8 cellular contexts compared by ENCODE assay signal in genomic region chr11:121656333-121657090, GRCh38.
A peak's percentile ranks its signal among the peaks of the same experiment; 100 is the strongest.
DNase-seq lines count a peak whose midpoint lies in the region; ATAC-seq and TF ChIP-seq lines count a peak whose summit lies in the region.

No MANE protein-coding gene starts in this region.

- H3K27me3 ChIP-seq in HCT116 (ENCODE audit: insufficient read depth, low read length) (no peaks in the 10 kb centered on the region), hepatocyte (no peaks in the 10 kb centered on the region)

- no peak overlapping the region for H3K4me3 Mint-ChIP-seq in activated naive CD8-positive, alpha-beta T cell treated with anti-CD3 and anti-CD28 coated beads for 36 hours
- peak overlapping the region; percentile 73 for H3K4me3 Mint-ChIP-seq in stimulated activated memory B cell treated with anti-CD40 and anti-IgM and Interleukin-4, amounts not matched to agents 10 μg/mL and 1 μg/mL and 100 μg/mL, for 72 hours

- no peak; the same call in none of the 2 replicates for ATAC-seq in HCT116
- ATAC-seq in stimulated activated memory B cell treated with anti-CD40 and anti-IgM and Interleukin-4, amounts not matched to agents 10 μg/mL and 1 μg/mL and 100 μg/mL, for 72 hours: no peak
- no peak for ATAC-seq in GM18858 (IDR thresholded peaks at IDR 0.05; ENCODE audit: unreplicated experiment)

- CTCF ChIA-PET in HCT116 (lab: Charles Lee): interaction anchor here (0.5 to 5.5 kb wide), 3 partner anchors 8 to 940 kb away, joined by 3 to 54 read pairs (median 9); no protein-coding TSS in a partner anchor

- no peaks in the 10 kb centered on the region for H4K20me1 ChIP-seq in HCT116 (ENCODE audit: insufficient read depth)
- H4K20me1 ChIP-seq in hepatocyte (ENCODE audit: insufficient read depth, poor library complexity, severe bottlenecking): no peaks in the 10 kb centered on the region

- no peaks in the 10 kb centered on the region for H3K9me2 ChIP-seq in HCT116 (ENCODE audit: insufficient read depth)
- no peaks in the 10 kb centered on the region for H3K9me2 ChIP-seq in hepatocyte (replicated peaks; ENCODE audit: insufficient read depth)

- H3K36me3 ChIP-seq in HCT116 (ENCODE audit: control insufficient read depth in 1 of 2, insufficient read depth in 2 of 2, low read length in 2 of 2): no peaks in the 10 kb centered on the region
- H3K36me3 ChIP-seq in hepatocyte (replicated peaks; ENCODE audit: insufficient read depth, low read depth): no peaks in the 10 kb centered on the region

- peaks cover 6% of the 10 kb centered on the region for H3K27me3 Mint-ChIP-seq in activated naive CD8-positive, alpha-beta T cell treated with anti-CD3 and anti-CD28 coated beads for 36 hours
- H3K27me3 Mint-ChIP-seq in stimulated activated memory B cell treated with anti-CD40 and anti-IgM and Interleukin-4, amounts not matched to agents 10 μg/mL and 1 μg/mL and 100 μg/mL, for 72 hours: peaks cover 8% of the 10 kb centered on the region

- H3K9me3 Mint-ChIP-seq in activated naive CD8-positive, alpha-beta T cell treated with anti-CD3 and anti-CD28 coated beads for 36 hours: no peaks in the 10 kb centered on the region
- no peaks in the 10 kb centered on the region for H3K9me3 Mint-ChIP-seq in stimulated activated memory B cell treated with anti-CD40 and anti-IgM and Interleukin-4, amounts not matched to agents 10 μg/mL and 1 μg/mL and 100 μg/mL, for 72 hours

- H3K4me1 ChIP-seq in HCT116 (ENCODE audit: control insufficient read depth in 1 of 2, insufficient read depth in 2 of 2, low read length in 2 of 2): peaks cover 19 to 34% of the 10 kb centered on the region in 2 experiments
- peaks cover 27% of the 10 kb centered on the region for H3K4me1 ChIP-seq in hepatocyte (ENCODE audit: insufficient read depth)

- H3K4me3 ChIP-seq in HCT116 (replicated peaks in 1 of 2; ENCODE audit: low read depth in 1 of 2, low read length in 2 of 2) (peak overlapping the region in 1 of 2 experiments; percentile 51; a peak in 1 of 4 replicates), hepatocyte (no peak overlapping the region)

- H3K27ac ChIP-seq in HCT116 (ENCODE audit: low read depth, low read length) (peak overlapping the region; percentile 62), hepatocyte (peak overlapping the region; percentile 93)

- intact Hi-C loops in HCT116 (cut with micrococcal nuclease): loop anchor here (1.0 to 10.0 kb wide), 6 partner anchors 366 to 928 kb away; no protein-coding TSS in a partner anchor

- POLR2A ChIA-PET in HCT116 (lab: Charles Lee): no interaction called here

- TF ChIP-seq CTCF in HCT116 (IDR thresholded peaks at IDR 0.05 in 2 of 3, conservative IDR thresholded peaks at IDR 0.05 in 1 of 3; ENCODE audit: borderline replicate concordance in 1 of 3, insufficient read depth in 1 of 3, low read depth in 2 of 3, low read length in 2 of 3) (no peak), hepatocyte (IDR thresholded peaks at IDR 0.05; ENCODE audit: poor library complexity) (no peak)

- H3K9me3 ChIP-seq in HCT116 (ENCODE audit: control insufficient read depth in 1 of 2, insufficient read depth in 1 of 2, low read depth in 1 of 2, low read length in 2 of 2): no peaks in the 10 kb centered on the region
- H3K9me3 ChIP-seq in hepatocyte (ENCODE audit: low read depth): no peaks in the 10 kb centered on the region

- WGBS in hepatocyte (ENCODE audit: low lambda C conversion rate, missing lambda C conversion rate): 44% methylated on average over 18 of the region's 18 CpGs

- TF ChIP-seq POLR2A in HCT116 (IDR thresholded peaks at IDR 0.05; ENCODE audit: borderline replicate concordance, extremely low read depth, insufficient read depth, insufficient read length): no peak

- BruUV-seq in HCT116 (replicated peaks; lab: Mats Ljungman, UMichigan): no TSS peak

- H3K9ac ChIP-seq in HCT116 (ENCODE audit: low read length): peak overlapping the region; percentile 63

- DNase-seq in HCT116 (ENCODE audit: low read depth, low spot score) (no peak), hepatocyte (ENCODE audit: low spot score) (peak; percentile 12), SHP77 (lab: John Stamatoyannopoulos, UW) (no peak), cortex of kidney (lab: John Stamatoyannopoulos, UW) (no peak)
- DNase-seq in activated naive CD8-positive, alpha-beta T cell treated with anti-CD3 and anti-CD28 coated beads for 36 hours: no peak
- no peak for DNase-seq in central memory CD4-positive, alpha-beta T cell

- no peaks in the 10 kb centered on the region for H3K36me3 Mint-ChIP-seq in activated naive CD8-positive, alpha-beta T cell treated with anti-CD3 and anti-CD28 coated beads for 36 hours
- no peaks in the 10 kb centered on the region for H3K36me3 Mint-ChIP-seq in stimulated activated memory B cell treated with anti-CD40 and anti-IgM and Interleukin-4, amounts not matched to agents 10 μg/mL and 1 μg/mL and 100 μg/mL, for 72 hours

- TF ChIP-seq RAD21 in HCT116 (IDR thresholded peaks at IDR 0.05; ENCODE audit: low read depth): no peak

- H3K4me2 ChIP-seq in HCT116 (ENCODE audit: low read length) (peak overlapping the region; percentile 82), hepatocyte (peak overlapping the region; percentile 72)

- H3K27ac Mint-ChIP-seq in activated naive CD8-positive, alpha-beta T cell treated with anti-CD3 and anti-CD28 coated beads for 36 hours: peak overlapping the region; percentile 65
- H3K27ac Mint-ChIP-seq in stimulated activated memory B cell treated with anti-CD40 and anti-IgM and Interleukin-4, amounts not matched to agents 10 μg/mL and 1 μg/mL and 100 μg/mL, for 72 hours: peak overlapping the region; percentile 56

- peaks cover 10% of the 10 kb centered on the region for H3K4me1 Mint-ChIP-seq in activated naive CD8-positive, alpha-beta T cell treated with anti-CD3 and anti-CD28 coated beads for 36 hours
- H3K4me1 Mint-ChIP-seq in stimulated activated memory B cell treated with anti-CD40 and anti-IgM and Interleukin-4, amounts not matched to agents 10 μg/mL and 1 μg/mL and 100 μg/mL, for 72 hours: peaks cover 15% of the 10 kb centered on the region

- RAD21 ChIA-PET in HCT116 (lab: Charles Lee; ENCODE audit: low non-redundant PET in 1 of 2, low total read pairs in 2 of 2, uncharacterized antibody in 2 of 2, unreplicated experiment in 2 of 2): interaction anchor here in 1 of 2 experiments (2.3 kb wide), 1 partner anchor 849 kb away, joined by 9 read pairs; no protein-coding TSS in a partner anchor

- H3K79me2 ChIP-seq in HCT116 (ENCODE audit: insufficient read depth, low read length): no peaks in the 10 kb centered on the region
- no peaks in the 10 kb centered on the region for H3K79me2 ChIP-seq in hepatocyte

- peak overlapping the region; percentile 91 for H2AFZ ChIP-seq in HCT116 (ENCODE audit: low read depth, low read length, poor library complexity, severe bottlenecking)
- H2AFZ ChIP-seq in hepatocyte: peak overlapping the region; percentile 10

TF ChIP-seq in HCT116, 20 proteins besides CTCF, POLR2A, EP300 and RAD21 (continues in another document):
- no peak for TF ChIP-seq YY1 (IDR thresholded peaks at IDR 0.05; ENCODE audit: extremely low read depth, insufficient replicate concordance, low read depth, low read length)
- TF ChIP-seq ZFX (IDR thresholded peaks at IDR 0.05): no peak
- no peak for TF ChIP-seq EZH2 (IDR thresholded peaks at IDR 0.05)
- no peak for TF ChIP-seq ZNF274 (IDR thresholded peaks at IDR 0.05; ENCODE audit: low read depth, low read length)
- TF ChIP-seq CBX3 (IDR thresholded peaks at IDR 0.05; ENCODE audit: low read depth): no peak
- TF ChIP-seq FOSL1 (IDR thresholded peaks at IDR 0.05; ENCODE audit: low read depth): no peak
- TF ChIP-seq TCF7L2 (IDR thresholded peaks at IDR 0.05; ENCODE audit: borderline replicate concordance, extremely low read depth, insufficient read depth, insufficient read length): no peak
- TF ChIP-seq, protein P1, sequence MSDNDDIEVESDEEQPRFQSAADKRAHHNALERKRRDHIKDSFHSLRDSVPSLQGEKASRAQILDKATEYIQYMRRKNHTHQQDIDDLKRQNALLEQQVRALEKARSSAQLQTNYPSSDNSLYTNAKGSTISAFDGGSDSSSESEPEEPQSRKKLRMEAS (IDR thresholded peaks at IDR 0.05): no peak
- no peak for TF ChIP-seq CEBPB (IDR thresholded peaks at IDR 0.05; ENCODE audit: low read depth)
- TF ChIP-seq, protein P2, sequence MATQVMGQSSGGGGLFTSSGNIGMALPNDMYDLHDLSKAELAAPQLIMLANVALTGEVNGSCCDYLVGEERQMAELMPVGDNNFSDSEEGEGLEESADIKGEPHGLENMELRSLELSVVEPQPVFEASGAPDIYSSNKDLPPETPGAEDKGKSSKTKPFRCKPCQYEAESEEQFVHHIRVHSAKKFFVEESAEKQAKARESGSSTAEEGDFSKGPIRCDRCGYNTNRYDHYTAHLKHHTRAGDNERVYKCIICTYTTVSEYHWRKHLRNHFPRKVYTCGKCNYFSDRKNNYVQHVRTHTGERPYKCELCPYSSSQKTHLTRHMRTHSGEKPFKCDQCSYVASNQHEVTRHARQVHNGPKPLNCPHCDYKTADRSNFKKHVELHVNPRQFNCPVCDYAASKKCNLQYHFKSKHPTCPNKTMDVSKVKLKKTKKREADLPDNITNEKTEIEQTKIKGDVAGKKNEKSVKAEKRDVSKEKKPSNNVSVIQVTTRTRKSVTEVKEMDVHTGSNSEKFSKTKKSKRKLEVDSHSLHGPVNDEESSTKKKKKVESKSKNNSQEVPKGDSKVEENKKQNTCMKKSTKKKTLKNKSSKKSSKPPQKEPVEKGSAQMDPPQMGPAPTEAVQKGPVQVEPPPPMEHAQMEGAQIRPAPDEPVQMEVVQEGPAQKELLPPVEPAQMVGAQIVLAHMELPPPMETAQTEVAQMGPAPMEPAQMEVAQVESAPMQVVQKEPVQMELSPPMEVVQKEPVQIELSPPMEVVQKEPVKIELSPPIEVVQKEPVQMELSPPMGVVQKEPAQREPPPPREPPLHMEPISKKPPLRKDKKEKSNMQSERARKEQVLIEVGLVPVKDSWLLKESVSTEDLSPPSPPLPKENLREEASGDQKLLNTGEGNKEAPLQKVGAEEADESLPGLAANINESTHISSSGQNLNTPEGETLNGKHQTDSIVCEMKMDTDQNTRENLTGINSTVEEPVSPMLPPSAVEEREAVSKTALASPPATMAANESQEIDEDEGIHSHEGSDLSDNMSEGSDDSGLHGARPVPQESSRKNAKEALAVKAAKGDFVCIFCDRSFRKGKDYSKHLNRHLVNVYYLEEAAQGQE (IDR thresholded peaks at IDR 0.05; ENCODE audit: low read depth): no peak
- TF ChIP-seq EZH2phosphoT487 (IDR thresholded peaks at IDR 0.05; ENCODE audit: borderline replicate concordance): no peak
